8 cellular contexts compared by ENCODE assay signal in the genomic region with DNA sequence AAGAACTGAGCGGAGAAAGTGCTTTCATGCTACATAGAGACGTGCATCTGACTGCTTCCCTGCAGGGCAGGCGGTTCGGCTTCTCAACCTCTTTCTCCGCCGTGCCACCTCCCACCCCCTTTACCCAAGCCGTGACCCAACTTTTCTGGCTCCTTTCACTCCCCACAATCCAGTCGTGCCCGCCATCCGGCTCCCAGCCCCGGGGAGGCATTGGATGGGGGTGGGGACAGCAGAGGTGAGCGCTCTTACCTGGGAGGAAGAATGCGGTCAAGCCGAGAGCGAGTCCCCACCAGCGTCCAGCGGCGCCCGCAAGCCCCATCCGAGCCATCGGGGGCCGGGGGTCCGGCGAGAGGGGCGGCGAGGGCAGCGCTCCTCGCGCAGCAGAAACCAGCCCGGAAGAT.
DNase-seq lines count a peak whose midpoint lies in the region; ATAC-seq, FAIRE-seq and TF ChIP-seq lines count a peak whose summit lies in the region.

No MANE protein-coding gene starts in this region.

- H3K4me3 ChIP-seq in DOHH2 (ENCODE audit: low read length) (peak overlapping the region; percentile 86), brain microvascular endothelial cell (ENCODE audit: low read depth, low read length) (peak overlapping the region; percentile 67)

- ATAC-seq in memory B cell (ENCODE audit: low read depth) (no peak), HG02938 (IDR thresholded peaks at IDR 0.05; ENCODE audit: unreplicated experiment) (no peak), HG02840 (IDR thresholded peaks at IDR 0.05; ENCODE audit: low FRiP score, unreplicated experiment) (no peak)

- H3K9me3 Mint-ChIP-seq in memory B cell: no peaks in the 10 kb centered on the region

- no peak for TF ChIP-seq CTCF in DOHH2 (IDR thresholded peaks at IDR 0.05; ENCODE audit: low read depth, low read length, poor library complexity, severe bottlenecking)
- TF ChIP-seq CTCF in brain microvascular endothelial cell (IDR thresholded peaks at IDR 0.05; ENCODE audit: low read depth, low read length, missing control alignments): no peak

- H3K9me2 ChIP-seq in DOHH2 (replicated peaks; ENCODE audit: control insufficient read depth, low read length): no peaks in the 10 kb centered on the region

- H3K27me3 Mint-ChIP-seq in memory B cell: peaks cover 12% of the 10 kb centered on the region

- peak overlapping the region; percentile 90 for H3K4me3 Mint-ChIP-seq in memory B cell

- H3K36me3 Mint-ChIP-seq in memory B cell: no peaks in the 10 kb centered on the region

- peaks cover 68% of the 10 kb centered on the region for H3K27me3 ChIP-seq in DOHH2 (ENCODE audit: control insufficient read depth, low read length)
- H3K27me3 ChIP-seq in brain microvascular endothelial cell (replicated peaks): no peaks in the 10 kb centered on the region

- FAIRE-seq in urothelium cell line (lab: Jason Lieb, UNC): no peak

- H3K27ac ChIP-seq in DOHH2 (ENCODE audit: low read depth, low read length) (no peak overlapping the region), brain microvascular endothelial cell (no peak overlapping the region)

- peak overlapping the region; percentile 31 for H3K27ac Mint-ChIP-seq in memory B cell

- H3K79me2 ChIP-seq in DOHH2 (ENCODE audit: control insufficient read depth, low read length): no peaks in the 10 kb centered on the region

- H3K4me1 ChIP-seq in DOHH2 (ENCODE audit: control insufficient read depth, low read length): peaks cover 45% of the 10 kb centered on the region

- H3K4me2 ChIP-seq in DOHH2 (ENCODE audit: low read length): peak overlapping the region; percentile 93

- H3K4me1 Mint-ChIP-seq in memory B cell: peaks cover 19% of the 10 kb centered on the region

- in situ Hi-C loops in brain microvascular endothelial cell (cut with HindIII; ENCODE audit: low pct_ligation_motif_present, low sequenced_read_pairs): no loop called here

- no peaks in the 10 kb centered on the region for H3K9me3 ChIP-seq in DOHH2 (ENCODE audit: control insufficient read depth, insufficient read depth, low read length)

- peaks cover 18% of the 10 kb centered on the region; the same call in 1 of the 2 replicates for H4K20me1 ChIP-seq in DOHH2 (ENCODE audit: control insufficient read depth, insufficient read depth, low read depth, low read length)

- DNase-seq in HuH-7.5 (ENCODE audit: low spot score) (peak; percentile 50), brain microvascular endothelial cell (no peak), memory B cell (ENCODE audit: low spot score in 2 of 2) (peak in 1 of 2 donors; percentile 29), urothelium cell line (ENCODE audit: low spot score) (peak; percentile 20), NCI-H1694 (lab: John Stamatoyannopoulos, UW) (no peak)

- no peaks in the 10 kb centered on the region for H3F3A ChIP-seq in DOHH2 (ENCODE audit: control insufficient read depth, insufficient read depth)

- H3K36me3 ChIP-seq in DOHH2 (ENCODE audit: control insufficient read depth, low read length): no peaks in the 10 kb centered on the region
- H3K36me3 ChIP-seq in brain microvascular endothelial cell (replicated peaks): no peaks in the 10 kb centered on the region

Comparison
In these comparisons a context has a peak if more than half of its experiments do, and no peak if none do; other contexts are left out.
1. DNase-seq: peak in HuH-7.5 (single experiment) and urothelium cell line (single experiment); none in brain microvascular endothelial cell (single experiment) and NCI-H1694 (single experiment).